ENCODE assay signal across 20 cellular contexts in genomic region chr17:72184805-72185204, GRCh38.
"Had no signal": no experiment of that assay in that cellular context is flagged by ENCODE, and none has a peak within 500 bp of the region (broad histone marks: within the 10 kb centered on the region; RNA-seq: fewer than 3 reads in every experiment).

No MANE protein-coding gene starts in this region.

- H3K27ac Mint-ChIP-seq: activated naive CD4-positive, alpha-beta T cell treated with anti-CD3 and anti-CD28 coated beads for 36 hours; activated T-helper 2 cell treated with anti-CD3 and anti-CD28 coated beads, Interferon-gamma antibody, Interleukin-2, Interleukin-4, amounts not matched to agents 10 μg/mL and 5 μg/mL and 100 μg/mL, durations not matched to agents 14 hours and 24 hours and 36 hours had no signal

- H3K4me3 ChIP-seq: cardiac muscle cell, colonic mucosa, tibial nerve, vagina had no signal

- H3K27ac ChIP-seq: cardiac muscle cell, colonic mucosa, foreskin keratinocyte, parathyroid adenoma, tibial nerve, vagina had no signal

- H3K79me2 ChIP-seq: parathyroid adenoma had no signal

- H2AFZ ChIP-seq: parathyroid adenoma had no signal

- H3K27me3 ChIP-seq: cardiac muscle cell, colonic mucosa, tibial nerve, vagina had no signal

- H3K9me3 ChIP-seq: colonic mucosa, tibial nerve, vagina had no signal

- ATAC-seq: foreskin keratinocyte, left colon had no signal

- H3K36me3 ChIP-seq: cardiac muscle cell, colonic mucosa, tibial nerve, vagina had no signal

- H3K4me1 ChIP-seq: colonic mucosa, foreskin keratinocyte, parathyroid adenoma, vagina had no signal

- DNase-seq: activated CD4-positive, CD25-positive, alpha-beta regulatory T cell treated with anti-CD3 and anti-CD28 coated beads, Interleukin-2, amount 50 U/mL, for 72 hours; activated naive CD4-positive, alpha-beta T cell treated with anti-CD3 and anti-CD28 coated beads for 36 hours; activated T-cell treated with anti-CD3 and anti-CD28 coated beads, Interleukin-2, amount 50 U/mL, for 1 hour; colonic mucosa; foreskin keratinocyte; glutamatergic neuron; left colon; midbrain; small intestine; stimulated activated CD4-positive, alpha-beta T cell treated with anti-CD3 and anti-CD28 coated beads, Interleukin-4, amount 100 ng/mL, for 24 hours; stimulated activated naive CD4-positive, alpha-beta T cell; substantia nigra; T-helper 1 cell; T1000 had no signal

- H3K4me3 Mint-ChIP-seq: activated naive CD4-positive, alpha-beta T cell treated with anti-CD3 and anti-CD28 coated beads for 36 hours; neural crest cell had no signal
